7 cellular contexts compared by ENCODE assay signal in the genomic region with DNA sequence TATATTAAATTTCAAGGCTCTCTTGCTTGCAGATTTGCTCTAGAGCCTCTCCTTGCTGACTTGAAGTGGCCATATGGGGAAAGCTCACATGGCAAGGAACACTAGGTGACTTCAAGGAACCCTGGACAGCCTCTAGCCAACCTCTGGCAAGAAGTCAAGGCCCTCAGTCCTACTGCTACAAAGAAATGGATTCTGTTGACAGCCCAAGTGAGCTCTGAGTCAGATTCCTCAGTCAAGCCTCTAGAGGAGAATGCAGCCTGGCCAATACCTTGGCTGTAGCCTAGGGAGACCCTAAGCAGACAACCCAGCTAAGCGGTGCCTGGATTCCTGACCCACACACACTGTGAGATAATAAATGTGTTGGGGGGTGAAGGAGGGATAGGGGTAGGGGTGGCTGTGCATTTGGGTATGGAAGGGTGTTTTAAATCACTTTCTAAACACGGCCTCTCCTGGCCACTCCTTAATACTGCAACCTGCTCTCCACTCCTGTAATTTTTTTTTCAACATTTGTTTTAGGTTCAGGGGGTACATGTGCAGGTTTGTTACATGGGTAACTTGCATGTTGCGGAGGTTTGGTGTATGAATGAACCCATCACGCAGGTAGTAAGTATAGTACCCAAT.
DNase-seq lines count a peak whose midpoint lies in the region; ATAC-seq and TF ChIP-seq lines count a peak whose summit lies in the region.
"Not testable (repeated sequence)": the region's sequence is repeated elsewhere in the genome, so short reads cannot be mapped to it uniquely, and the experiment has no call there.

No MANE protein-coding gene starts in this region.

- H3K9me3 ChIP-seq in HCT116 (ENCODE audit: control insufficient read depth in 1 of 2, insufficient read depth in 1 of 2, low read depth in 1 of 2, low read length in 2 of 2); RWPE2 (ENCODE audit: severe bottlenecking); heart right ventricle; left lung; upper lobe of right lung: not testable (repeated sequence)

- not testable (repeated sequence) for TF ChIP-seq POLR2A in HCT116 (IDR thresholded peaks at IDR 0.05; ENCODE audit: borderline replicate concordance, extremely low read depth, insufficient read depth, insufficient read length)

- POLR2A ChIA-PET in HCT116 (lab: Charles Lee): not testable (repeated sequence)

- H3K4me3 ChIP-seq in HCT116 (replicated peaks in 1 of 2; ENCODE audit: low read depth in 1 of 2, low read length in 2 of 2); RWPE2 (ENCODE audit: severe bottlenecking); heart right ventricle; left lung; upper lobe of right lung: not testable (repeated sequence)

- H2AFZ ChIP-seq in HCT116 (ENCODE audit: low read depth, low read length, poor library complexity, severe bottlenecking): not testable (repeated sequence)

- not testable (repeated sequence) for TF ChIP-seq RAD21 in HCT116 (IDR thresholded peaks at IDR 0.05; ENCODE audit: low read depth)

- RAD21 ChIA-PET in HCT116 (lab: Charles Lee; ENCODE audit: low non-redundant PET in 1 of 2, low total read pairs in 2 of 2, uncharacterized antibody in 2 of 2, unreplicated experiment in 2 of 2): not testable (repeated sequence)

- CTCF ChIA-PET in HCT116 (lab: Charles Lee): not testable (repeated sequence)

- H3K27me3 ChIP-seq in HCT116 (ENCODE audit: insufficient read depth, low read length); RWPE2 (ENCODE audit: insufficient read depth, poor library complexity, severe bottlenecking); foreskin keratinocyte; heart right ventricle; left lung; upper lobe of right lung: not testable (repeated sequence)

- H3K27ac ChIP-seq in HCT116 (ENCODE audit: low read depth, low read length); RWPE2 (ENCODE audit: poor library complexity, severe bottlenecking); foreskin keratinocyte; heart right ventricle; left lung; upper lobe of right lung: not testable (repeated sequence)

- intact Hi-C loops in HCT116 (cut with micrococcal nuclease); heart right ventricle (cut with DNase I); left lung (cut with DNase I); upper lobe of right lung (cut with DNase I): not testable (repeated sequence)

- H3K4me1 Mint-ChIP-seq in memory B cell: not testable (repeated sequence)

- not testable (repeated sequence) for DNase-seq in HCT116 (ENCODE audit: low read depth, low spot score); RWPE2 (ENCODE audit: low spot score); foreskin keratinocyte; heart right ventricle; left lung; memory B cell (ENCODE audit: low spot score in 2 of 2); upper lobe of right lung

- H3K9ac ChIP-seq in HCT116 (ENCODE audit: low read length): not testable (repeated sequence)

- 29% methylated on average over 1 of the region's 4 CpGs; no CpG with 5 or more reads in 1 of the 2 donors for WGBS in heart right ventricle, 2 donors

- not testable (repeated sequence) for BruUV-seq in HCT116 (replicated peaks; lab: Mats Ljungman, UMichigan)

- H3K36me3 ChIP-seq in HCT116 (ENCODE audit: control insufficient read depth in 1 of 2, insufficient read depth in 2 of 2, low read length in 2 of 2); RWPE2 (ENCODE audit: low read depth); heart right ventricle; left lung; upper lobe of right lung: not testable (repeated sequence)

- not testable (repeated sequence) for H3K27ac Mint-ChIP-seq in memory B cell

- ATAC-seq in HCT116: peak; percentile 52; the same call in 1 of the 2 replicates
- ATAC-seq in RWPE2 (ENCODE audit: low read depth): peak; percentile 33; the same call in 1 of the 3 replicates
- peak; percentile 45 for ATAC-seq in foreskin keratinocyte
- peak in 6 of 8 donors; percentile 9 to 71 (median 27) for ATAC-seq in heart right ventricle
- ATAC-seq in left lung: peak; percentile 96
- peak; percentile 22 for ATAC-seq in memory B cell (ENCODE audit: low read depth)
- ATAC-seq in upper lobe of right lung: peak; percentile 94

- not testable (repeated sequence) for H3K4me1 ChIP-seq in HCT116 (ENCODE audit: control insufficient read depth in 1 of 2, insufficient read depth in 2 of 2, low read length in 2 of 2); RWPE2 (ENCODE audit: insufficient read depth, poor library complexity, severe bottlenecking); foreskin keratinocyte; heart right ventricle; left lung; upper lobe of right lung

- H4K20me1 ChIP-seq in HCT116 (ENCODE audit: insufficient read depth): not testable (repeated sequence)

- TF ChIP-seq CTCF in HCT116 (IDR thresholded peaks at IDR 0.05 in 2 of 3, conservative IDR thresholded peaks at IDR 0.05 in 1 of 3; ENCODE audit: borderline replicate concordance in 1 of 3, insufficient read depth in 1 of 3, low read depth in 2 of 3, low read length in 2 of 3); RWPE2 (IDR thresholded peaks at IDR 0.05; ENCODE audit: poor library complexity, severe bottlenecking); foreskin keratinocyte (conservative IDR thresholded peaks at IDR 0.05); heart right ventricle (IDR thresholded peaks at IDR 0.05); left lung (IDR thresholded peaks at IDR 0.05); upper lobe of right lung (IDR thresholded peaks at IDR 0.05): not testable (repeated sequence)

- not testable (repeated sequence) for H3K27me3 Mint-ChIP-seq in memory B cell

- H3K9me3 Mint-ChIP-seq in memory B cell: not testable (repeated sequence)

- not testable (repeated sequence) for H3K4me2 ChIP-seq in HCT116 (ENCODE audit: low read length)

- not testable (repeated sequence) for H3K4me3 Mint-ChIP-seq in memory B cell

- H3K9me2 ChIP-seq in HCT116 (ENCODE audit: insufficient read depth): not testable (repeated sequence)

- not testable (repeated sequence) for H3K36me3 Mint-ChIP-seq in memory B cell

- H3K79me2 ChIP-seq in HCT116 (ENCODE audit: insufficient read depth, low read length): not testable (repeated sequence)

Comparison
In these comparisons a context has a peak if more than half of its experiments do, and no peak if none do; other contexts are left out.
1. ATAC-seq: peak in every context shown above with its lines; median percentile 96 in left lung; 94 in upper lobe of right lung; 52 in HCT116; 45 in foreskin keratinocyte; 33 in RWPE2; 27 in heart right ventricle; 22 in memory B cell.